ENCODE assay signal across 23 cellular contexts in genomic region chr7:7737674-7738073, GRCh38.
"Had no signal": no experiment of that assay in that cellular context is flagged by ENCODE, and none has a peak within 500 bp of the region (broad histone marks: within the 10 kb centered on the region; RNA-seq: fewer than 3 reads in every experiment).

No MANE protein-coding gene starts in this region.

- H3K36me3 ChIP-seq: ascending aorta, Peyer's patch had no signal

- FAIRE-seq: bronchial epithelial cell had no signal

- H3K9me3 ChIP-seq: ascending aorta, body of pancreas, Peyer's patch had no signal

- H3K27me3 Mint-ChIP-seq: activated CD4-positive, alpha-beta T cell treated with anti-CD3 and anti-CD28 coated beads for 36 hours; activated naive CD4-positive, alpha-beta T cell treated with anti-CD3 and anti-CD28 coated beads, Interleukin-2, amount 50 U/mL, for 24 hours; central memory CD8-positive, alpha-beta T cell; T-helper 17 cell had no signal

- H3K4me3 ChIP-seq: ascending aorta, body of pancreas, Peyer's patch had no signal

- H3K4me1 ChIP-seq: Peyer's patch had no signal

- DNase-seq: activated CD4-positive, alpha-beta T cell treated with anti-CD3 and anti-CD28 coated beads for 36 hours; activated CD4-positive, CD25-positive, alpha-beta regulatory T cell; activated CD8-positive, alpha-beta memory T cell treated with anti-CD3 and anti-CD28 coated beads, Interleukin-2, amount 50 U/mL, for 48 hours; activated CD8-positive, alpha-beta T cell treated with anti-CD3 and anti-CD28 coated beads, Interleukin-2, amount 10 ng/mL, durations not matched to agents 7 days and 5 days; activated naive CD4-positive, alpha-beta T cell; activated T-cell treated with anti-CD3 and anti-CD28 coated beads, Interleukin-2, amount 50 U/mL, for 1 hour; amniotic stem cell; body of pancreas; Kasumi-1; NCI-H1092; NCI-H2029 treated with DMSO at 0.1 percent for 48 hours; NCI-H345; NCI-H510A; NCI-H82; Peyer's patch; Right ventricle myocardium superior; T-helper 17 cell; T-helper 9 cell had no signal

- ATAC-seq: activated CD4-positive, alpha-beta T cell treated with anti-CD3 and anti-CD28 coated beads for 36 hours; activated CD8-positive, alpha-beta T cell treated with anti-CD3 and anti-CD28 coated beads, Interleukin-2, amount 10 ng/mL, durations not matched to agents 7 days and 5 days; body of pancreas; T-helper 17 cell had no signal

- H3K27ac Mint-ChIP-seq: activated CD4-positive, alpha-beta T cell treated with anti-CD3 and anti-CD28 coated beads for 36 hours; activated CD8-positive, alpha-beta T cell treated with anti-CD3 and anti-CD28 coated beads, Interleukin-2, amount 10 ng/mL, durations not matched to agents 7 days and 5 days; activated naive CD4-positive, alpha-beta T cell treated with anti-CD3 and anti-CD28 coated beads, Interleukin-2, amount 50 U/mL, for 24 hours; T-helper 17 cell had no signal

- H3K27ac ChIP-seq: ascending aorta, body of pancreas, Peyer's patch, RWPE1 had no signal

- H3K4me3 Mint-ChIP-seq: activated CD4-positive, alpha-beta T cell treated with anti-CD3 and anti-CD28 coated beads for 36 hours; activated CD8-positive, alpha-beta T cell treated with anti-CD3 and anti-CD28 coated beads, Interleukin-2, amount 10 ng/mL, durations not matched to agents 7 days and 5 days; activated naive CD4-positive, alpha-beta T cell treated with anti-CD3 and anti-CD28 coated beads, Interleukin-2, amount 50 U/mL, for 24 hours; central memory CD8-positive, alpha-beta T cell; T-helper 17 cell had no signal

- H3K9me3 Mint-ChIP-seq: activated naive CD4-positive, alpha-beta T cell treated with anti-CD3 and anti-CD28 coated beads, Interleukin-2, amount 50 U/mL, for 24 hours; central memory CD8-positive, alpha-beta T cell had no signal

- H3K27me3 ChIP-seq: ascending aorta, body of pancreas, Peyer's patch had no signal
